ENCODE assay signal across 8 cellular contexts in genomic region chr4:114386637-114387233, GRCh38.
DNase-seq lines count a peak whose midpoint lies in the region; ATAC-seq, FAIRE-seq and TF ChIP-seq lines count a peak whose summit lies in the region.

No MANE protein-coding gene starts in this region.

- no peak overlapping the region for H3K4me3 ChIP-seq in endothelial cell of umbilical vein (replicated peaks in 1 of 3; ENCODE audit: insufficient read depth in 1 of 3, low read depth in 1 of 3, low read length in 3 of 3)

- no peaks in the 10 kb centered on the region for H4K20me1 ChIP-seq in endothelial cell of umbilical vein (replicated peaks; ENCODE audit: control insufficient read depth, extremely low read depth, insufficient read depth, low read length)

- H3K27ac ChIP-seq in endothelial cell of umbilical vein (ENCODE audit: insufficient read depth, low read depth, low read length), result no peak overlapping the region

- H3K36me3 ChIP-seq in endothelial cell of umbilical vein (ENCODE audit: control insufficient read depth in 2 of 2, extremely low read depth in 1 of 2, insufficient read depth in 2 of 2, low read length in 2 of 2), result no peaks in the 10 kb centered on the region

- no peak overlapping the region for H3K4me2 ChIP-seq in endothelial cell of umbilical vein (ENCODE audit: insufficient read depth, low read length)

- CTCF ChIA-PET in endothelial cell of umbilical vein (lab: Charles Lee), result interaction anchor here (2.3 to 2.9 kb wide), 2 partner anchors 12 to 272 kb away, joined by 7 to 59 read pairs; no protein-coding TSS in a partner anchor

- DNase-seq in COLO668 (lab: John Stamatoyannopoulos, UW; ENCODE audit: unreplicated experiment), result peak; percentile 9
- peak; percentile 32 for DNase-seq in NOMO-1 treated with DMSO at 0.1 percent for 48 hours (lab: John Stamatoyannopoulos, UW; ENCODE audit: unreplicated experiment)
- DNase-seq in endothelial cell of umbilical vein (ENCODE audit: low read depth, low spot score), result peak; percentile 59
- peak; percentile 60 for DNase-seq in pons (ENCODE audit: low spot score)
- no peak for DNase-seq in cerebellar nuclear complex (lab: John Stamatoyannopoulos, UW)

- no TSS peak for BruUV-seq in endothelial cell of umbilical vein (replicated peaks; lab: Mats Ljungman, UMichigan)

- no peak for TF ChIP-seq POLR2A in endothelial cell of umbilical vein (IDR thresholded peaks at IDR 0.05; ENCODE audit: low read depth, low read length)

- TF ChIP-seq CTCF in endothelial cell of umbilical vein (IDR thresholded peaks at IDR 0.05; ENCODE audit: extremely low read depth in 1 of 2, insufficient read depth in 1 of 2, low read depth in 1 of 2, low read length in 2 of 2), result peak; percentile 37 to 50

- no peaks in the 10 kb centered on the region for H3K79me2 ChIP-seq in endothelial cell of umbilical vein (ENCODE audit: control insufficient read depth, insufficient read depth, low read length)

- no peaks in the 10 kb centered on the region for H3K4me1 ChIP-seq in endothelial cell of umbilical vein (ENCODE audit: control insufficient read depth, extremely low read depth, insufficient read depth, low read length)

- no peaks in the 10 kb centered on the region for H3K9me1 ChIP-seq in endothelial cell of umbilical vein (replicated peaks; ENCODE audit: control insufficient read depth, extremely low read depth, insufficient read depth, low read length)

- H3K9me3 ChIP-seq in endothelial cell of umbilical vein (replicated peaks; ENCODE audit: control insufficient read depth, insufficient read depth, low read length), result no peaks in the 10 kb centered on the region

- no peak overlapping the region for H2AFZ ChIP-seq in endothelial cell of umbilical vein (ENCODE audit: low read depth, low read length)

- H3K27me3 ChIP-seq in endothelial cell of umbilical vein (ENCODE audit: control insufficient read depth in 2 of 2, insufficient read depth in 2 of 2, low read length in 2 of 2), result peaks cover 5 to 11% of the 10 kb centered on the region in 2 experiments

- dilution Hi-C loops in endothelial cell of umbilical vein (cut with MboI; ENCODE audit: extremely low pct_ligation_motif_present, low sequenced_read_pairs), result no loop called here

- intact Hi-C loops in endothelial cell of umbilical vein (cut with micrococcal nuclease), result loop anchor here (1.0 kb wide), 3 partner anchors 273 to 421 kb away; no protein-coding TSS in a partner anchor

- H3K9ac ChIP-seq in endothelial cell of umbilical vein (replicated peaks; ENCODE audit: extremely low read depth, insufficient read depth, low read length), result no peak overlapping the region

- FAIRE-seq in endothelial cell of umbilical vein (lab: Jason Lieb, UNC), result peak; percentile 71

- POLR2A ChIA-PET in endothelial cell of umbilical vein (lab: Charles Lee), result no interaction called here

- ATAC-seq in GM18870 (IDR thresholded peaks at IDR 0.05; ENCODE audit: unreplicated experiment) (peak; percentile 62), HG02852 (IDR thresholded peaks at IDR 0.05; ENCODE audit: unreplicated experiment) (no peak), GM18498 (IDR thresholded peaks at IDR 0.05; ENCODE audit: unreplicated experiment) (no peak)

TF ChIP-seq in endothelial cell of umbilical vein, 7 proteins besides CTCF, POLR2A, EP300 and RAD21:
- no peak for TF ChIP-seq GATA2 (IDR thresholded peaks at IDR 0.05; ENCODE audit: insufficient read depth, insufficient read length, low read depth, low read length)
- no peak for TF ChIP-seq JUN (IDR thresholded peaks at IDR 0.05; ENCODE audit: borderline replicate concordance, insufficient read depth, insufficient read length, low read depth)
- no peak for TF ChIP-seq MAX (IDR thresholded peaks at IDR 0.05; ENCODE audit: insufficient read depth, insufficient read length)
- no peak for TF ChIP-seq EZH2 (IDR thresholded peaks at IDR 0.05; ENCODE audit: borderline replicate concordance, low read depth, low read length, severe bottlenecking)
- no peak for TF ChIP-seq POLR2AphosphoS5 (IDR thresholded peaks at IDR 0.05; ENCODE audit: insufficient read depth, low read depth, low read length)
TF ChIP-seq in endothelial cell of umbilical vein: peak in this region for 0.

Comparison
In these comparisons a context has a peak if more than half of its experiments do, and no peak if none do; other contexts are left out.
1. DNase-seq: peak in COLO668 (single experiment), NOMO-1 treated with DMSO at 0.1 percent for 48 hours (single experiment), endothelial cell of umbilical vein (single experiment) and pons (single experiment); none in cerebellar nuclear complex (0 of 2).